8 cellular contexts compared by ENCODE assay signal in the genomic region with DNA sequence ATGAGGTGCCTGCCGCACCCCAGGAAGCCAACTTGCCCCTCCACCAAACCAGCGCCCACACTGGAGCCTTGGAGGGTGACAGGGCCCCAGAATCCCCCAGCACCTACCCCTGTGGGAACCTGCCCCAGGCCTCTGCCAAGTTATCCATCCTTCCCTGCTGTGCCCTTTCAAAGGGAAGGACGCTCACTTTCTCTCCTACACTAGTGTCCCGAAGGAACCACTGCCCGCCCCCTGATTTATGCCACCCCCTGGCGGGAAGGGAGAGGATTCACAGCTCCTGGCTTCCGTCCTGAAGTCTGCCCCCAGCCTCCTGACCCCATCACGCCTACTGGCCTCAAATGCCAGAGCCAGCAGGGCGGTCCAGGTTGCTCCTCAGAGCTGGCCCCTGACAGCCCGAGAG. TPM values are rescaled to one million over a fixed set of nuclear protein-coding genes. Genes with fewer than 3 reads are reported as not detected.
DNase-seq lines count a peak whose midpoint lies in the region; ATAC-seq, FAIRE-seq and TF ChIP-seq lines count a peak whose summit lies in the region.

No MANE protein-coding gene starts in this region.

- peak; percentile 50 for TF ChIP-seq CTCF in AG10803 (conservative IDR thresholded peaks at IDR 0.05; ENCODE audit: low read length)

- H3K27ac ChIP-seq in angular gyrus (ENCODE audit: low read depth, low read length), result peak overlapping the region; percentile 54

- no peak for TF ChIP-seq POLR2A in GM12891 (IDR thresholded peaks at IDR 0.05; ENCODE audit: low read depth, low read length)

- ATAC-seq in HG03520 (IDR thresholded peaks at IDR 0.05; ENCODE audit: unreplicated experiment), result no peak

- H3K4me3 ChIP-seq in AG10803 (ENCODE audit: low read length), result peak overlapping the region; percentile 23

- DNase-seq in AG10803 (ENCODE audit: low read depth) (peak; percentile 46), HCEC 1CT (peak; percentile 45), left kidney (ENCODE audit: low read depth, low spot score) (peak; percentile 57), NCI-H2081 treated with DMSO at 0.1 percent for 48 hours (lab: John Stamatoyannopoulos, UW) (no peak), GM12891 (ENCODE audit: insufficient read length, low spot score) (no peak), NCI-H345 treated with DMSO at 0.1 percent for 48 hours (lab: John Stamatoyannopoulos, UW; ENCODE audit: unreplicated experiment) (no peak)

- FAIRE-seq in GM12891 (lab: Jason Lieb, UNC), result no peak

TF ChIP-seq in GM12891, 5 proteins besides CTCF, POLR2A, EP300 and RAD21:
- TF ChIP-seq POU2F2 (IDR thresholded peaks at IDR 0.05; ENCODE audit: low read depth, low read length) (no peak), TAF1 (IDR thresholded peaks at IDR 0.05; ENCODE audit: low read depth, low read length) (no peak)
TF ChIP-seq in GM12891: peak in this region for 0.

RNA-seq across cellular contexts. Expression of gene EVI5L, which starts 1.4 kb away (rescaled TPM):
- polyA plus RNA-seq in GM12891 (2012; ENCODE audit: low read depth, missing spikeins), result 7.7 TPM

RNA-seq across cellular contexts. Expression of gene PRR36, which starts 42.7 kb away (rescaled TPM):
- polyA plus RNA-seq in GM12891 (2012; ENCODE audit: low read depth, missing spikeins), result 0.10 TPM

RNA-seq across cellular contexts. Expression of gene LRRC8E, which starts 56.9 kb away (rescaled TPM):
- polyA plus RNA-seq in GM12891 (2012; ENCODE audit: low read depth, missing spikeins), result 0.06 TPM

Comparison
In these comparisons a context has a peak if more than half of its experiments do, and no peak if none do; other contexts are left out.
1. DNase-seq: peak in AG10803 (single experiment), HCEC 1CT (single experiment) and left kidney (single experiment); none in NCI-H2081 treated with DMSO at 0.1 percent for 48 hours (single experiment), GM12891 (single experiment) and NCI-H345 treated with DMSO at 0.1 percent for 48 hours (single experiment).